1 cellular context compared by ENCODE assay signal in genomic region chr11:72617080-72617744, GRCh38.
TF ChIP-seq lines count a peak whose summit lies in the region.

No MANE protein-coding gene starts in this region.

TF ChIP-seq in H1, 55 proteins besides CTCF, POLR2A, EP300 and RAD21:
- TF ChIP-seq GABPA (IDR thresholded peaks at IDR 0.05; ENCODE audit: borderline replicate concordance, insufficient read depth, low read length) (no peak), JUND (IDR thresholded peaks at IDR 0.05; ENCODE audit: low read length) (no peak), EZH2 (IDR thresholded peaks at IDR 0.05; ENCODE audit: low read depth, low read length, severe bottlenecking) (no peak), KDM4A (IDR thresholded peaks at IDR 0.05; ENCODE audit: low read depth, low read length, severe bottlenecking) (no peak), POU5F1 (IDR thresholded peaks at IDR 0.05; ENCODE audit: low read depth, low read length) (no peak)
